ENCODE assay signal across 15 cellular contexts in genomic region chr13:101262306-101262705, GRCh38.
DNase-seq lines count a peak whose midpoint lies in the region; ATAC-seq and TF ChIP-seq lines count a peak whose summit lies in the region.
"Had no signal": no experiment of that assay in that cellular context is flagged by ENCODE, and none has a peak within 500 bp of the region (broad histone marks: within the 10 kb centered on the region; RNA-seq: fewer than 3 reads in every experiment).

No MANE protein-coding gene starts in this region.

- H3K4me3 ChIP-seq in GM12865 (ENCODE audit: low read depth, low read length): no peak overlapping the region
- H3K4me3 ChIP-seq: esophagus muscularis mucosa, left lung had no signal

- H3K9me3 Mint-ChIP-seq in glutamatergic neuron (ENCODE audit: unreplicated experiment): no peaks in the 10 kb centered on the region
- H3K9me3 Mint-ChIP-seq in CD14-positive monocyte: peaks cover 0 to 3% (median 2%) of the 10 kb centered on the region in 7 donors

- no peak for TF ChIP-seq CTCF in GM12865 (IDR thresholded peaks at IDR 0.05; ENCODE audit: insufficient read depth, low read depth, low read length, missing control alignments)
- no peak for TF ChIP-seq CTCF in glutamatergic neuron (IDR thresholded peaks at IDR 0.05; ENCODE audit: partially characterized antibody, unreplicated experiment)
- TF ChIP-seq CTCF in CD14-positive monocyte (IDR thresholded peaks at IDR 0.05): no peak

- intact Hi-C loops in CD14-positive monocyte (cut with micrococcal nuclease): no loop called here

- DNase-seq in GM12865 (ENCODE audit: low read depth): peak; percentile 31
- DNase-seq in glutamatergic neuron: no peak
- DNase-seq in NCI-H1436 treated with DMSO at 0.1 percent for 48 hours (lab: John Stamatoyannopoulos, UW): no peak
- DNase-seq in CD14-positive monocyte (ENCODE audit: low spot score): no peak
- DNase-seq in NCI-H2081 treated with DMSO at 0.1 percent for 48 hours (lab: John Stamatoyannopoulos, UW): no peak
- DNase-seq: 8988T; central memory CD4-positive, alpha-beta T cell; hippocampal formation; left lung had no signal

- H3K27me3 Mint-ChIP-seq in glutamatergic neuron (ENCODE audit: unreplicated experiment) (no peaks in the 10 kb centered on the region), CD14-positive monocyte (ENCODE audit: low read depth in 3 of 3) (peaks cover 0 to 1% (median 0%) of the 10 kb centered on the region in 3 donors)
- H3K27me3 Mint-ChIP-seq: activated naive CD8-positive, alpha-beta T cell had no signal

- H3K27ac Mint-ChIP-seq in glutamatergic neuron (ENCODE audit: unreplicated experiment): no peak overlapping the region
- H3K27ac Mint-ChIP-seq in CD14-positive monocyte: no peak overlapping the region
- H3K27ac Mint-ChIP-seq: activated naive CD8-positive, alpha-beta T cell had no signal

- ATAC-seq in GM19395 (IDR thresholded peaks at IDR 0.05; ENCODE audit: unreplicated experiment) (peak; percentile 66), HG02623 (IDR thresholded peaks at IDR 0.05; ENCODE audit: unreplicated experiment) (peak; percentile 55), HG03442 (IDR thresholded peaks at IDR 0.05; ENCODE audit: unreplicated experiment) (peak; percentile 52)
- ATAC-seq: left lung, SK-N-SH treated with all-trans-retinoic acid at 6 μM for 48 hours had no signal

- no peaks in the 10 kb centered on the region for H3K36me3 Mint-ChIP-seq in glutamatergic neuron (ENCODE audit: unreplicated experiment)
- H3K36me3 Mint-ChIP-seq in CD14-positive monocyte: no peaks in the 10 kb centered on the region
- H3K36me3 Mint-ChIP-seq: activated naive CD8-positive, alpha-beta T cell had no signal

- H3K4me1 Mint-ChIP-seq in glutamatergic neuron (ENCODE audit: low read depth, unreplicated experiment) (peaks cover 18% of the 10 kb centered on the region), CD14-positive monocyte (no peaks in the 10 kb centered on the region)

- H3K4me3 Mint-ChIP-seq in glutamatergic neuron (ENCODE audit: unreplicated experiment) (no peak overlapping the region), CD14-positive monocyte (no peak overlapping the region)
- H3K4me3 Mint-ChIP-seq: activated naive CD8-positive, alpha-beta T cell had no signal
